Comparison of ENCODE assay signal across 9 cellular contexts in genomic region chr1:22105611-22106207, GRCh38. TPM values are rescaled to one million over a fixed set of nuclear protein-coding genes. Genes with fewer than 3 reads are reported as not detected.
DNase-seq lines count a peak whose midpoint lies in the region; ATAC-seq and TF ChIP-seq lines count a peak whose summit lies in the region.
"Had no signal": no experiment of that assay in that cellular context is flagged by ENCODE, and none has a peak within 500 bp of the region (broad histone marks: within the 10 kb centered on the region; RNA-seq: fewer than 3 reads in every experiment).

No MANE protein-coding gene starts in this region.

- no peak overlapping the region for H3K9ac ChIP-seq in GM23248

- H3K9me3 Mint-ChIP-seq in activated CD8-positive, alpha-beta T cell treated with anti-CD3 and anti-CD28 coated beads for 36 hours = peaks cover 10% of the 10 kb centered on the region

- peak; percentile 62 for ATAC-seq in activated CD8-positive, alpha-beta T cell treated with anti-CD3 and anti-CD28 coated beads for 36 hours
- no peak for ATAC-seq in HG02973 (IDR thresholded peaks at IDR 0.05; ENCODE audit: unreplicated experiment)

- no peak overlapping the region for H2AFZ ChIP-seq in GM23248

- intact Hi-C loops in activated CD8-positive, alpha-beta T cell treated with anti-CD3 and anti-CD28 coated beads for 36 hours (cut with micrococcal nuclease) = no loop called here

- H3K27me3 ChIP-seq in GM23248 (replicated peaks; ENCODE audit: insufficient read depth) = no peaks in the 10 kb centered on the region

- H3K27ac ChIP-seq in GM23248 = no peak overlapping the region

- peaks cover 11% of the 10 kb centered on the region; the same call in 1 of the 2 replicates for H3K36me3 ChIP-seq in GM23248 (ENCODE audit: low read depth)

- no peak overlapping the region for H3K4me2 ChIP-seq in GM23248 (ENCODE audit: unreplicated experiment)

- peaks cover 17% of the 10 kb centered on the region; the same call in 1 of the 2 replicates for H4K20me1 ChIP-seq in GM23248 (ENCODE audit: insufficient read depth)

- peak; percentile 96 for TF ChIP-seq CTCF in activated CD8-positive, alpha-beta T cell treated with anti-CD3 and anti-CD28 coated beads for 36 hours (IDR thresholded peaks at IDR 0.05)

- in situ Hi-C loops in GM23248 (cut with MboI) = no loop called here

- H3K27ac Mint-ChIP-seq in activated CD8-positive, alpha-beta T cell treated with anti-CD3 and anti-CD28 coated beads for 36 hours = peak overlapping the region; percentile 93

- WGBS in GM23248 (ENCODE audit: low coverage in 1 of 2, low lambda C conversion rate in 2 of 2, missing lambda C conversion rate in 2 of 2), 2 experiments = 60 to 67% methylated on average over 5 of the region's 5 CpGs

- H3K4me3 Mint-ChIP-seq in activated CD8-positive, alpha-beta T cell treated with anti-CD3 and anti-CD28 coated beads for 36 hours = no peak overlapping the region

- H3K9me3 ChIP-seq in GM23248 (ENCODE audit: low read depth) = no peaks in the 10 kb centered on the region

- H3K4me1 ChIP-seq in GM23248 (ENCODE audit: insufficient read depth) = 0 out of 2 replicates have a peak, but pooled peaks cover 4% of the 10 kb centered on the region

- DNase-seq in COLO668 (lab: John Stamatoyannopoulos, UW; ENCODE audit: unreplicated experiment) (peak; percentile 48), GM23248 (peak; percentile 75), NCI-H345 treated with DMSO at 0.1 percent for 48 hours (lab: John Stamatoyannopoulos, UW; ENCODE audit: unreplicated experiment) (peak; percentile 39), glomerular visceral epithelial cell (ENCODE audit: extremely low spot score) (peak; percentile 60), renal cortical epithelial cell (ENCODE audit: low read depth) (peak; percentile 69), islet precursor cell (no peak)
- DNase-seq in activated CD8-positive, alpha-beta T cell treated with anti-CD3 and anti-CD28 coated beads for 36 hours = peak; percentile 35

- H3K4me3 ChIP-seq in GM23248 = no peak overlapping the region

- CTCF ChIA-PET in activated CD8-positive, alpha-beta T cell treated with anti-CD3 and anti-CD28 coated beads for 36 hours (lab: Charles Lee) = interaction anchor here (0.6 to 2.2 kb wide), 20 partner anchors 8 to 791 kb away, joined by 3 to 29 read pairs (median 4); partner anchors contain the start of gene CDC42

- peaks cover 100% of the 10 kb centered on the region for H3K79me2 ChIP-seq in GM23248 (ENCODE audit: insufficient read depth)

- POLR2A ChIA-PET in activated CD8-positive, alpha-beta T cell treated with anti-CD3 and anti-CD28 coated beads for 36 hours (lab: Charles Lee) = interaction anchor here (0.6 to 3.4 kb wide), 3 partner anchors 13 to 81 kb away, joined by 3 to 16 read pairs (median 3); no protein-coding TSS in a partner anchor

- peaks cover 65% of the 10 kb centered on the region for H3K36me3 Mint-ChIP-seq in activated CD8-positive, alpha-beta T cell treated with anti-CD3 and anti-CD28 coated beads for 36 hours (ENCODE audit: low read depth)

- H3F3A ChIP-seq in GM23248 (ENCODE audit: insufficient read depth) = peaks cover 33% of the 10 kb centered on the region

- H3K4me1 Mint-ChIP-seq in activated CD8-positive, alpha-beta T cell treated with anti-CD3 and anti-CD28 coated beads for 36 hours (ENCODE audit: low read depth) = peaks cover 65% of the 10 kb centered on the region

- no peaks in the 10 kb centered on the region for H3K9me2 ChIP-seq in GM23248 (ENCODE audit: insufficient read depth)

- no peaks in the 10 kb centered on the region for H3K27me3 Mint-ChIP-seq in activated CD8-positive, alpha-beta T cell treated with anti-CD3 and anti-CD28 coated beads for 36 hours

RNA-seq across cellular contexts. Expression of gene WNT4, which starts 37.2 kb away (rescaled TPM):
- total RNA-seq in GM23248 (2014; rRNA removed; shearing (Covaris generic)) = 0.13 and 0.32 TPM in 2 replicates
- 0.05 TPM in 1 of 2 replicates, not detected in the other for polyA plus RNA-seq in GM23248 (2016; fragmentation: Nextera tagmentation; extraction: Ambion mirVana)
- total RNA-seq in activated CD8-positive, alpha-beta T cell treated with anti-CD3 and anti-CD28 coated beads for 36 hours = not detected
- total RNA-seq in renal cortical epithelial cell = under 0.01 and 0.17 TPM in 2 replicates
- total RNA-seq: T-helper 1 cell treated with Interleukin-12 subunit alpha and Interleukin-12 subunit beta and Interleukin-4 antibody, amounts not matched to agents 30 ng/mL and 1 ng/mL, for 36 hours had no signal

RNA-seq across cellular contexts. Expression of gene CDC42, which starts 53.2 kb away (rescaled TPM):
- 403 and 420 TPM in 2 replicates for total RNA-seq in GM23248 (2014; rRNA removed; shearing (Covaris generic))
- polyA plus RNA-seq in GM23248 (2016; fragmentation: Nextera tagmentation; extraction: Ambion mirVana) = 159 TPM in 2 replicates
- 100 to 1,000 TPM; 292 to 310 TPM for total RNA-seq in activated CD8-positive, alpha-beta T cell treated with anti-CD3 and anti-CD28 coated beads for 36 hours
- 233 and 926 TPM in 2 replicates for total RNA-seq in renal cortical epithelial cell
